28 cellular contexts compared by ENCODE assay signal in genomic region chr19:53634768-53635167, GRCh38. TPM values are rescaled to one million over a fixed set of nuclear protein-coding genes. Genes with fewer than 3 reads are reported as not detected.
"Had no signal": no experiment of that assay in that cellular context is flagged by ENCODE, and none has a peak within 500 bp of the region (broad histone marks: within the 10 kb centered on the region; RNA-seq: fewer than 3 reads in every experiment).

No MANE protein-coding gene starts in this region.

- H3K4me3 ChIP-seq: K562, PC-9, Peyer's patch, SJCRH30 had no signal

- ATAC-seq: K562, Right ventricle myocardium inferior, SK-N-SH treated with all-trans-retinoic acid at 6 μM for 48 hours had no signal

- DNase-seq: Kasumi-1, MV-4-11, NCI-H1048, NCI-H1105, NCI-H1417, NCI-H1436 treated with DMSO at 0.1 percent for 48 hours, NCI-H1694, NCI-H187 treated with DMSO at 0.1 percent for 48 hours, NCI-H2029 treated with DMSO at 0.1 percent for 48 hours, NCI-H2227 treated with DMSO at 0.1 percent for 48 hours, NCI-H524 treated with DMSO at 0.1 percent for 48 hours, NCI-H69, NCI-H774, PC-9, Peyer's patch, SHP77 treated with DMSO at 0.1 percent for 48 hours, SJCRH30, T-helper 1 cell had no signal

- H3K4me1 ChIP-seq: Peyer's patch, SJCRH30 had no signal

- H2AFZ ChIP-seq: PC-9 had no signal

- H3K4me1 Mint-ChIP-seq: IgD-negative memory B cell had no signal

- FAIRE-seq: K562 had no signal

- H3K4me3 Mint-ChIP-seq: IgD-negative memory B cell had no signal

- H3K27me3 ChIP-seq: Peyer's patch, SJCRH30 had no signal

- H3K9me3 ChIP-seq: SJCRH30 had no signal

- H3K4me2 ChIP-seq: KMS-11, PC-9 had no signal

- H3K27me3 Mint-ChIP-seq: IgD-negative memory B cell had no signal

- H3K9ac ChIP-seq: KMS-11 had no signal

- H3K27ac Mint-ChIP-seq: IgD-negative memory B cell had no signal

- H3K27ac ChIP-seq: KMS-11, PC-9, Peyer's patch, SJCRH30 had no signal

- H3K36me3 ChIP-seq: Peyer's patch, SJCRH30 had no signal

RNA-seq across cellular contexts. Expression of gene DPRX, which starts 3.0 kb away (rescaled TPM):
- total RNA-seq: HT1080, K562, MCF 10A, NCI-H460, OCI-LY7, PC-9, Peyer's patch, Right ventricle myocardium inferior, RPMI7951, SJCRH30 had no signal
- polyA plus RNA-seq: IgD-negative memory B cell, K562 had no signal
